ENCODE assay signal across 23 cellular contexts in the genomic region with DNA sequence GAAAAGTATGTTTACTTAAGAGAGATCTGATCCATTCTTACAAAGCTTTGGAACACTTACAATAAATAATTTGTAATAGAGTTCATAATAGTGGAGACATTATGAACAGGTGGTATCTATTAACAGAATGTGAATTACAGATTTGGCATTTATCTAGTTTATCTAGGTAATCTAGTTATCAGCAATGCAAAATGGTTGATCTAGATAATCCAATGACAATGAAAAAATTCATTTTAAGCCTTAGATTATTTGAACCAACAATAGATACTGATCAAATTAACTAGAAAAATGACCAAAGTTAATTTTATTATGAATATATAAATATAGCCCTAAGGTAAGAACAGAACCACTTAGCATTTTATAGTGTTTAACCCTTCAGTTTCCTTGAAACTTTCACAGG. TPM values are rescaled to one million over a fixed set of nuclear protein-coding genes. Genes with fewer than 3 reads are reported as not detected.
DNase-seq lines count a peak whose midpoint lies in the region; ATAC-seq, FAIRE-seq and TF ChIP-seq lines count a peak whose summit lies in the region.
"Had no signal": no experiment of that assay in that cellular context is flagged by ENCODE, and none has a peak within 500 bp of the region (broad histone marks: within the 10 kb centered on the region; RNA-seq: fewer than 3 reads in every experiment).

No MANE protein-coding gene starts in this region.

- CTCF ChIA-PET in SK-N-SH (lab: Yijun Ruan, JAX) = interaction anchor here (0.5 to 2.2 kb wide), 4 partner anchors 101 to 461 kb away, joined by 3 to 11 read pairs (median 6); no protein-coding TSS in a partner anchor
- CTCF ChIA-PET in CD8-positive, alpha-beta T cell (lab: Charles Lee) = no interaction called here

- no peaks in the 10 kb centered on the region for H3K79me2 ChIP-seq in SK-N-SH (ENCODE audit: insufficient read depth)

- FAIRE-seq in colon (lab: Jason Lieb, UNC) = peak; percentile 82
- FAIRE-seq: A549, D721Med, GM12891 had no signal

- H3K4me3 Mint-ChIP-seq in CD8-positive, alpha-beta T cell = no peak overlapping the region
- H3K4me3 Mint-ChIP-seq: B cell; CD14-positive monocyte; CD4-positive, alpha-beta memory T cell; CD4-positive, CD25-positive, alpha-beta regulatory T cell had no signal

- TF ChIP-seq RAD21 in SK-N-SH (IDR thresholded peaks at IDR 0.05; ENCODE audit: low read length) = no peak

- no peaks in the 10 kb centered on the region for H3F3A ChIP-seq in SK-N-SH (replicated peaks; ENCODE audit: insufficient read depth)

- ATAC-seq in CD8-positive, alpha-beta T cell = no peak
- ATAC-seq: A549 had no signal

- H3K9me2 ChIP-seq in SK-N-SH = no peaks in the 10 kb centered on the region

- no peaks in the 10 kb centered on the region for H3K4me1 Mint-ChIP-seq in CD8-positive, alpha-beta T cell (ENCODE audit: low read depth)

- H3K9ac ChIP-seq in SK-N-SH = no peak overlapping the region
- H3K9ac ChIP-seq: BLaER1 had no signal

- H3K9me3 Mint-ChIP-seq in CD8-positive, alpha-beta T cell = no peaks in the 10 kb centered on the region
- H3K9me3 Mint-ChIP-seq: CD14-positive monocyte; CD4-positive, alpha-beta memory T cell had no signal

- no peaks in the 10 kb centered on the region for H3K36me3 Mint-ChIP-seq in CD8-positive, alpha-beta T cell
- H3K36me3 Mint-ChIP-seq: CD14-positive monocyte; CD4-positive, alpha-beta memory T cell; CD4-positive, CD25-positive, alpha-beta regulatory T cell had no signal

- no peaks in the 10 kb centered on the region for H3K36me3 ChIP-seq in SK-N-SH (replicated peaks in 1 of 2; ENCODE audit: control insufficient read depth in 1 of 2, insufficient read depth in 2 of 2, low read length in 1 of 2)
- H3K36me3 ChIP-seq in CD8-positive, alpha-beta T cell (ENCODE audit: insufficient read depth, low read length) = no peaks in the 10 kb centered on the region
- no peaks in the 10 kb centered on the region for H3K36me3 ChIP-seq in BE2C
- H3K36me3 ChIP-seq: BLaER1 had no signal

- peak in 1 of 2 experiments; percentile 41; a peak in 1 of 4 replicates for TF ChIP-seq EP300 in SK-N-SH (IDR thresholded peaks at IDR 0.05; ENCODE audit: borderline replicate concordance in 1 of 2, low read depth in 1 of 2, low read length in 1 of 2)

- peak; percentile 16 for DNase-seq in NCI-H1105 treated with DMSO at 0.1 percent for 48 hours (lab: John Stamatoyannopoulos, UW)
- no peak for DNase-seq in NCI-H1105 (lab: John Stamatoyannopoulos, UW)
- DNase-seq in LNCaP clone FGC (ENCODE audit: low read depth) = peak; percentile 28
- DNase-seq in SK-N-SH = no peak
- no peak for DNase-seq in CD8-positive, alpha-beta T cell
- DNase-seq in amniotic stem cell (lab: John Stamatoyannopoulos, UW) = no peak
- DNase-seq in BE2C = no peak
- DNase-seq: AML-193; C1 segment of cervical spinal cord; Caco-2; Calu3; CD4-positive, alpha-beta memory T cell; CD4-positive, CD25-positive, alpha-beta regulatory T cell; DMS79 treated with DMSO at 0.1 percent for 48 hours; GF-D8 had no signal

- H3K27me3 Mint-ChIP-seq in CD8-positive, alpha-beta T cell (ENCODE audit: low read depth) = peaks cover 8% of the 10 kb centered on the region

- H4K20me1 ChIP-seq in SK-N-SH (ENCODE audit: insufficient read depth) = no peaks in the 10 kb centered on the region
- H4K20me1 ChIP-seq: BLaER1 had no signal

- no peak overlapping the region for H2AFZ ChIP-seq in SK-N-SH (ENCODE audit: low read depth)

- no peaks in the 10 kb centered on the region for H3K27me3 ChIP-seq in SK-N-SH (ENCODE audit: insufficient read depth)
- H3K27me3 ChIP-seq in CD8-positive, alpha-beta T cell (ENCODE audit: insufficient read depth, low read length) = no peaks in the 10 kb centered on the region
- no peaks in the 10 kb centered on the region for H3K27me3 ChIP-seq in BE2C
- H3K27me3 ChIP-seq: BLaER1 had no signal

- POLR2A ChIA-PET in SK-N-SH (lab: Yijun Ruan, JAX) = no interaction called here
- POLR2A ChIA-PET in CD8-positive, alpha-beta T cell (lab: Charles Lee) = no interaction called here

- intact Hi-C loops in CD8-positive, alpha-beta T cell (cut with DNase I, micrococcal nuclease) = loop anchor here in 1 of 2 experiments (5.0 kb wide), 1 partner anchor 158 kb away; no protein-coding TSS in a partner anchor

- H3K4me2 ChIP-seq in SK-N-SH = no peak overlapping the region
- H3K4me2 ChIP-seq: A549, BLaER1 had no signal

- H3K4me3 ChIP-seq in LNCaP clone FGC (ENCODE audit: low read depth, low read length) = no peak overlapping the region
- H3K4me3 ChIP-seq in SK-N-SH (ENCODE audit: low read depth in 2 of 2, low read length in 1 of 2) = no peak overlapping the region
- H3K4me3 ChIP-seq in CD8-positive, alpha-beta T cell (ENCODE audit: low read depth, low read length) = no peak overlapping the region
- no peak overlapping the region for H3K4me3 ChIP-seq in BE2C (ENCODE audit: low read depth, low read length)
- H3K4me3 ChIP-seq: A549, BLaER1 had no signal

- TF ChIP-seq CTCF in LNCaP clone FGC (IDR thresholded peaks at IDR 0.05; ENCODE audit: control insufficient read depth, extremely low read depth, insufficient read depth) (no peak), SK-N-SH (IDR thresholded peaks at IDR 0.05) (no peak), BE2C (IDR thresholded peaks at IDR 0.05; ENCODE audit: low read depth, low read length) (no peak)
- no peak for TF ChIP-seq CTCF in CD8-positive, alpha-beta T cell (IDR thresholded peaks at IDR 0.05)

- H3K27ac Mint-ChIP-seq in CD8-positive, alpha-beta T cell = no peak overlapping the region
- H3K27ac Mint-ChIP-seq: B cell; CD14-positive monocyte; CD4-positive, alpha-beta memory T cell; CD4-positive, CD25-positive, alpha-beta regulatory T cell had no signal

- no peak overlapping the region for H3K27ac ChIP-seq in SK-N-SH (ENCODE audit: low read depth in 2 of 2, low read length in 1 of 2)
- H3K27ac ChIP-seq in CD8-positive, alpha-beta T cell (ENCODE audit: low read depth, low read length) = no peak overlapping the region
- H3K27ac ChIP-seq: 22Rv1, A549, BLaER1 had no signal

- H3K9me3 ChIP-seq in SK-N-SH (no peaks in the 10 kb centered on the region), BE2C (no peaks in the 10 kb centered on the region)
- H3K9me3 ChIP-seq in CD8-positive, alpha-beta T cell (ENCODE audit: low read length) = no peaks in the 10 kb centered on the region
- H3K9me3 ChIP-seq: A549, BLaER1, Caco-2 had no signal

- H3K4me1 ChIP-seq in SK-N-SH (ENCODE audit: control insufficient read depth in 1 of 2, insufficient read depth in 2 of 2, low read depth in 1 of 2, low read length in 1 of 2) (no peaks in the 10 kb centered on the region), BE2C (no peaks in the 10 kb centered on the region)
- no peaks in the 10 kb centered on the region for H3K4me1 ChIP-seq in CD8-positive, alpha-beta T cell (ENCODE audit: insufficient read depth, low read length)
- H3K4me1 ChIP-seq: A549, Caco-2 had no signal

TF ChIP-seq in SK-N-SH, 30 proteins besides CTCF, POLR2A, EP300 and RAD21:
- peak; percentile 38; the same call in 1 of the 2 replicates for TF ChIP-seq GATA2 (CRISPR knock-in tag; IDR thresholded peaks at IDR 0.05)
- no peak for TF ChIP-seq FOXM1 (IDR thresholded peaks at IDR 0.05; ENCODE audit: low read depth)

RNA-seq across cellular contexts. Expression of gene NSUN7, which starts 10.4 kb away (rescaled TPM):
- polyA plus RNA-seq in SK-N-SH (2012; rRNA removed) = 0.21 and 0.28 TPM in 2 replicates
- polyA plus RNA-seq in SK-N-SH (2012; cell fraction: cytosol; rRNA removed) = 0.36 and 0.37 TPM in 2 replicates
- polyA plus RNA-seq in SK-N-SH (2012; cell fraction: nucleus; rRNA removed) = 0.55 and 0.57 TPM in 2 replicates
- total RNA-seq in CD8-positive, alpha-beta T cell = under 1 TPM; 0.14 to 0.35 TPM
- not detected for polyA plus RNA-seq in BE2C (2012; ENCODE audit: insufficient read depth, insufficient read length, low read depth)
- total RNA-seq: CD4-positive, alpha-beta memory T cell had no signal
- polyA plus RNA-seq: CD4-positive, alpha-beta memory T cell; CD4-positive, CD25-positive, alpha-beta regulatory T cell had no signal

Comparison
In these comparisons a context has a peak if more than half of its experiments do, and no peak if none do; other contexts are left out.
1. DNase-seq: peak in NCI-H1105 treated with DMSO at 0.1 percent for 48 hours (single experiment) and LNCaP clone FGC (single experiment); none in NCI-H1105 (single experiment), SK-N-SH (single experiment), CD8-positive, alpha-beta T cell (0 of 7), amniotic stem cell (single experiment) and BE2C (single experiment).